In genomic region chr7:18771834-18772566, GRCh38 we compare ENCODE assay signal across 22 cellular contexts.
"Had no signal": no experiment of that assay in that cellular context is flagged by ENCODE, and none has a peak within 500 bp of the region (broad histone marks: within the 10 kb centered on the region; RNA-seq: fewer than 3 reads in every experiment).

No MANE protein-coding gene starts in this region.

- H3K36me3 Mint-ChIP-seq: mesothelial cell of epicardium had no signal

- H3K9me3 Mint-ChIP-seq: activated CD4-positive, alpha-beta T cell treated with anti-CD3 and anti-CD28 coated beads, Interleukin-2, amount 10 ng/mL, durations not matched to agents 24 days and 14 days; dendritic cell treated with granulocyte-macrophage colony-stimulating factor and Interleukin-4, amounts not matched to agents 40 ng/mL and 50 ng/mL, for 4 days; mesothelial cell of epicardium; nephron progenitor cell; T-helper 2 cell treated with Interferon-gamma antibody and Interleukin-4, amounts not matched to agents 5 μg/mL and 100 μg/mL, for 36 hours had no signal

- H3K4me1 Mint-ChIP-seq: activated CD4-positive, alpha-beta T cell treated with anti-CD3 and anti-CD28 coated beads, Interleukin-2, amount 10 ng/mL, durations not matched to agents 24 days and 14 days; immature natural killer cell had no signal

- H3K27me3 ChIP-seq: body of pancreas, heart left ventricle, right atrium auricular region, tibial nerve, uterus had no signal

- H3K4me3 ChIP-seq: body of pancreas, heart left ventricle, right atrium auricular region, tibial nerve, uterus had no signal

- H3K4me3 Mint-ChIP-seq: activated CD4-positive, alpha-beta T cell treated with anti-CD3 and anti-CD28 coated beads, Interleukin-2, amount 10 ng/mL, durations not matched to agents 24 days and 14 days; activated CD8-positive, alpha-beta T cell treated with anti-CD3 and anti-CD28 coated beads, Interleukin-2, amount 10 ng/mL, durations not matched to agents 7 days and 5 days; activated T-cell treated with anti-CD3 and anti-CD28 coated beads, Interleukin-2, amount 50 U/mL, for 72 hours; dendritic cell treated with granulocyte-macrophage colony-stimulating factor and Interleukin-4, amounts not matched to agents 40 ng/mL and 50 ng/mL, for 4 days; immature natural killer cell; mesothelial cell of epicardium; nephron progenitor cell; T-helper 2 cell treated with Interferon-gamma antibody and Interleukin-4, amounts not matched to agents 5 μg/mL and 100 μg/mL, for 36 hours had no signal

- H3K9me3 ChIP-seq: body of pancreas, heart left ventricle, right atrium auricular region, tibial nerve, uterus had no signal

- DNase-seq: activated CD4-positive, alpha-beta T cell treated with anti-CD3 and anti-CD28 coated beads, Interleukin-2, amount 10 ng/mL, durations not matched to agents 24 days and 14 days; activated CD4-positive, CD25-positive, alpha-beta regulatory T cell; activated CD8-positive, alpha-beta memory T cell treated with anti-CD3 and anti-CD28 coated beads, Interleukin-2, amount 50 U/mL, for 48 hours; activated CD8-positive, alpha-beta T cell treated with anti-CD3 and anti-CD28 coated beads, Interleukin-2, amount 10 ng/mL, durations not matched to agents 7 days and 5 days; activated gamma-delta T cell; activated T-cell treated with anti-CD3 and anti-CD28 coated beads, Interleukin-2, amount 50 U/mL, for 72 hours; amniotic stem cell; body of pancreas; heart left ventricle; immature natural killer cell; nephron progenitor cell; occipital lobe; stimulated activated CD4-positive, alpha-beta T cell treated with anti-CD3 and anti-CD28 coated beads, Interleukin-15, amount 100 ng/mL, for 24 hours; stimulated activated CD4-positive, alpha-beta T cell treated with anti-CD3 and anti-CD28 coated beads, Interleukin-4, amount 100 ng/mL, for 24 hours; stimulated activated naive CD4-positive, alpha-beta T cell; uterus had no signal

- H3K27me3 Mint-ChIP-seq: activated CD4-positive, alpha-beta T cell treated with anti-CD3 and anti-CD28 coated beads, Interleukin-2, amount 10 ng/mL, durations not matched to agents 24 days and 14 days; dendritic cell treated with granulocyte-macrophage colony-stimulating factor and Interleukin-4, amounts not matched to agents 40 ng/mL and 50 ng/mL, for 4 days had no signal

- H3K4me1 ChIP-seq: body of pancreas, heart left ventricle, right atrium auricular region, tibial nerve, uterus had no signal

- H3K36me3 ChIP-seq: heart left ventricle, right atrium auricular region, tibial nerve, uterus had no signal

- H3K27ac Mint-ChIP-seq: activated CD4-positive, alpha-beta T cell treated with anti-CD3 and anti-CD28 coated beads, Interleukin-2, amount 10 ng/mL, durations not matched to agents 24 days and 14 days; activated CD8-positive, alpha-beta T cell treated with anti-CD3 and anti-CD28 coated beads, Interleukin-2, amount 10 ng/mL, durations not matched to agents 7 days and 5 days; activated naive CD4-positive, alpha-beta T cell treated with anti-CD3 and anti-CD28 coated beads, Interleukin-2, amount 50 U/mL, for 72 hours; activated T-cell treated with anti-CD3 and anti-CD28 coated beads, Interleukin-2, amount 50 U/mL, for 72 hours; dendritic cell treated with granulocyte-macrophage colony-stimulating factor and Interleukin-4, amounts not matched to agents 40 ng/mL and 50 ng/mL, for 4 days; immature natural killer cell; nephron progenitor cell; T-helper 2 cell treated with Interferon-gamma antibody and Interleukin-4, amounts not matched to agents 5 μg/mL and 100 μg/mL, for 36 hours had no signal

- ATAC-seq: activated CD8-positive, alpha-beta T cell treated with anti-CD3 and anti-CD28 coated beads, Interleukin-2, amount 10 ng/mL, durations not matched to agents 7 days and 5 days; activated naive CD4-positive, alpha-beta T cell treated with anti-CD3 and anti-CD28 coated beads, Interleukin-2, amount 50 U/mL, for 72 hours; activated T-cell treated with anti-CD3 and anti-CD28 coated beads, Interleukin-2, amount 50 U/mL, for 72 hours; body of pancreas; heart left ventricle had no signal
